Comparison of ENCODE assay signal across 10 cellular contexts in genomic region chr10:80253266-80253962, GRCh38. TPM values are rescaled to one million over a fixed set of nuclear protein-coding genes. Genes with fewer than 3 reads are reported as not detected.
A peak's percentile ranks its signal among the peaks of the same experiment; 100 is the strongest.
DNase-seq lines count a peak whose midpoint lies in the region; ATAC-seq and TF ChIP-seq lines count a peak whose summit lies in the region.
"Had no signal": no experiment of that assay in that cellular context is flagged by ENCODE, and none has a peak within 500 bp of the region (broad histone marks: within the 10 kb centered on the region; RNA-seq: fewer than 3 reads in every experiment).

No MANE protein-coding gene starts in this region.

- H3K36me3 ChIP-seq in tibial nerve = no peaks in the 10 kb centered on the region

- ATAC-seq in GM18499 (IDR thresholded peaks at IDR 0.05; ENCODE audit: insufficient read depth, unreplicated experiment) = peak; percentile 89
- ATAC-seq in HG03108 (IDR thresholded peaks at IDR 0.05; ENCODE audit: unreplicated experiment) = peak; percentile 86

- H3K27ac ChIP-seq in VCaP (peak overlapping the region; percentile 27; the same call in 1 of the 2 replicates), tibial nerve (no peak overlapping the region)

- H3K27me3 ChIP-seq in tibial nerve = no peaks in the 10 kb centered on the region

- no peaks in the 10 kb centered on the region for H3K4me1 ChIP-seq in tibial nerve

- TF ChIP-seq POLR2A in tibial nerve (IDR thresholded peaks at IDR 0.05) = no peak

- DNase-seq in GM20000 (ENCODE audit: low spot score) (peak; percentile 40), HuH-7 (ENCODE audit: low spot score) (no peak), tibial nerve (ENCODE audit: low spot score in 2 of 2) (no peak), dedifferentiated amniotic fluid mesenchymal stem cell (ENCODE audit: extremely low spot score) (no peak)
- DNase-seq in stimulated activated CD4-positive, alpha-beta T cell treated with anti-CD3 and anti-CD28 coated beads, Interleukin-4, amount 100 ng/mL, for 1 hour = no peak
- DNase-seq: DND-41 had no signal

- no peak for TF ChIP-seq EP300 in tibial nerve (IDR thresholded peaks at IDR 0.05)

- H3K4me3 ChIP-seq in tibial nerve = no peak overlapping the region

- TF ChIP-seq CTCF in GM20000 (IDR thresholded peaks at IDR 0.05; ENCODE audit: extremely low read depth, missing control alignments) = no peak
- TF ChIP-seq CTCF in VCaP (conservative IDR thresholded peaks at IDR 0.05) = no peak
- no peak for TF ChIP-seq CTCF in tibial nerve (IDR thresholded peaks at IDR 0.05)

- H3K9me3 ChIP-seq in tibial nerve = no peaks in the 10 kb centered on the region

- WGBS in tibial nerve, 2 donors = 75 to 81% methylated on average over 5 of the region's 5 CpGs

RNA-seq across cellular contexts. Expression of gene MAT1A, which starts 36.0 kb away (rescaled TPM):
- not detected for total RNA-seq in tibial nerve
- total RNA-seq: mononuclear cell had no signal

RNA-seq across cellular contexts. Expression of gene ANXA11, which starts 48.1 kb away (rescaled TPM):
- total RNA-seq in tibial nerve = 100 to 1,000 TPM in 3 of 4 donors, 10 to 100 TPM in 1; 99.8 to 128 (median 113) TPM
